Comparison of ENCODE assay signal across 1 cellular context in genomic region chr9:133972041-133972970, GRCh38.
TF ChIP-seq lines count a peak whose summit lies in the region.

No MANE protein-coding gene starts in this region.

TF ChIP-seq in SK-N-SH, 30 proteins besides CTCF, POLR2A, EP300 and RAD21 (continued from another document):
- no peak for TF ChIP-seq POLR2AphosphoS5 (IDR thresholded peaks at IDR 0.05; ENCODE audit: low read depth, low read length)
- TF ChIP-seq RXRA (IDR thresholded peaks at IDR 0.05; ENCODE audit: borderline replicate concordance, low read depth), result no peak
- TF ChIP-seq ZBTB33 (IDR thresholded peaks at IDR 0.05; ENCODE audit: borderline replicate concordance, low read depth), result no peak
- no peak for TF ChIP-seq SMC3 (IDR thresholded peaks at IDR 0.05; ENCODE audit: low read depth, low read length)
